Comparison of ENCODE assay signal across 1 cellular context in the genomic region with DNA sequence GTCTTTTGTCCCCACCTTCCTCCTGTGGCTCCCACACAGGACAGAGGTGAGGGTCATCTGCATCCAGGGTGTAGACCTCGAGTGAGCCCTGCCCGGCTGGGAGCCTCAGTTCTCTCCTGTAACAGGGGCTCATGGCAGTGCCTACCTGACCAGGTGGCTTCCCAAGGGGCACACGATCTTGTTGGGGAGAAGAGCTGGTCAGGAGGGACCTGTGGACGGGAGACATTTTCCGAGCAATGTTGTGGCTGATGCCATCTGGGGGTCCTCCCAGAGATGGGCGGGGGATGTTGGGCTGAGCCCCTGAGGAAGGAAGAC.
TF ChIP-seq lines count a peak whose summit lies in the region.

No MANE protein-coding gene starts in this region.

TF ChIP-seq in HepG2, 621 proteins besides CTCF, POLR2A, EP300 and RAD21 (continued from another document):
- TF ChIP-seq, protein P1, sequence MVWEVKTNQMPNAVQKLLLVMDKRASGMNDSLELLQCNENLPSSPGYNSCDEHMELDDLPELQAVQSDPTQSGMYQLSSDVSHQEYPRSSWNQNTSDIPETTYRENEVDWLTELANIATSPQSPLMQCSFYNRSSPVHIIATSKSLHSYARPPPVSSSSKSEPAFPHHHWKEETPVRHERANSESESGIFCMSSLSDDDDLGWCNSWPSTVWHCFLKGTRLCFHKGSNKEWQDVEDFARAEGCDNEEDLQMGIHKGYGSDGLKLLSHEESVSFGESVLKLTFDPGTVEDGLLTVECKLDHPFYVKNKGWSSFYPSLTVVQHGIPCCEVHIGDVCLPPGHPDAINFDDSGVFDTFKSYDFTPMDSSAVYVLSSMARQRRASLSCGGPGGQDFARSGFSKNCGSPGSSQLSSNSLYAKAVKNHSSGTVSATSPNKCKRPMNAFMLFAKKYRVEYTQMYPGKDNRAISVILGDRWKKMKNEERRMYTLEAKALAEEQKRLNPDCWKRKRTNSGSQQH (CRISPR knock-in tag; IDR thresholded peaks at IDR 0.05; ENCODE audit: low read depth), result no peak
- TF ChIP-seq ZNF589 (CRISPR knock-in tag; conservative IDR thresholded peaks at IDR 0.05), result no peak; the same call in 1 of the 2 replicates
- TF ChIP-seq, protein P2, sequence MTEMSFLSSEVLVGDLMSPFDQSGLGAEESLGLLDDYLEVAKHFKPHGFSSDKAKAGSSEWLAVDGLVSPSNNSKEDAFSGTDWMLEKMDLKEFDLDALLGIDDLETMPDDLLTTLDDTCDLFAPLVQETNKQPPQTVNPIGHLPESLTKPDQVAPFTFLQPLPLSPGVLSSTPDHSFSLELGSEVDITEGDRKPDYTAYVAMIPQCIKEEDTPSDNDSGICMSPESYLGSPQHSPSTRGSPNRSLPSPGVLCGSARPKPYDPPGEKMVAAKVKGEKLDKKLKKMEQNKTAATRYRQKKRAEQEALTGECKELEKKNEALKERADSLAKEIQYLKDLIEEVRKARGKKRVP (CRISPR knock-in tag; IDR thresholded peaks at IDR 0.05), result no peak
- TF ChIP-seq, protein P3, sequence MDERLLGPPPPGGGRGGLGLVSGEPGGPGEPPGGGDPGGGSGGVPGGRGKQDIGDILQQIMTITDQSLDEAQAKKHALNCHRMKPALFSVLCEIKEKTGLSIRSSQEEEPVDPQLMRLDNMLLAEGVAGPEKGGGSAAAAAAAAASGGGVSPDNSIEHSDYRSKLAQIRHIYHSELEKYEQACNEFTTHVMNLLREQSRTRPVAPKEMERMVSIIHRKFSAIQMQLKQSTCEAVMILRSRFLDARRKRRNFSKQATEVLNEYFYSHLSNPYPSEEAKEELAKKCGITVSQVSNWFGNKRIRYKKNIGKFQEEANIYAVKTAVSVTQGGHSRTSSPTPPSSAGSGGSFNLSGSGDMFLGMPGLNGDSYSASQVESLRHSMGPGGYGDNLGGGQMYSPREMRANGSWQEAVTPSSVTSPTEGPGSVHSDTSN (CRISPR knock-in tag; IDR thresholded peaks at IDR 0.05), result no peak
- TF ChIP-seq NFKBIZ (CRISPR knock-in tag; IDR thresholded peaks at IDR 0.05), result no peak
- TF ChIP-seq MTA1 (CRISPR knock-in tag; IDR thresholded peaks at IDR 0.05; ENCODE audit: borderline replicate concordance), result no peak
- TF ChIP-seq SIX4 (CRISPR knock-in tag; IDR thresholded peaks at IDR 0.05), result no peak
- TF ChIP-seq ZNF10 (CRISPR knock-in tag; IDR thresholded peaks at IDR 0.05; ENCODE audit: borderline replicate concordance, low read depth), result no peak
- TF ChIP-seq ADNP (CRISPR knock-in tag; IDR thresholded peaks at IDR 0.05), result no peak
